8 cellular contexts compared by ENCODE assay signal in the genomic region with DNA sequence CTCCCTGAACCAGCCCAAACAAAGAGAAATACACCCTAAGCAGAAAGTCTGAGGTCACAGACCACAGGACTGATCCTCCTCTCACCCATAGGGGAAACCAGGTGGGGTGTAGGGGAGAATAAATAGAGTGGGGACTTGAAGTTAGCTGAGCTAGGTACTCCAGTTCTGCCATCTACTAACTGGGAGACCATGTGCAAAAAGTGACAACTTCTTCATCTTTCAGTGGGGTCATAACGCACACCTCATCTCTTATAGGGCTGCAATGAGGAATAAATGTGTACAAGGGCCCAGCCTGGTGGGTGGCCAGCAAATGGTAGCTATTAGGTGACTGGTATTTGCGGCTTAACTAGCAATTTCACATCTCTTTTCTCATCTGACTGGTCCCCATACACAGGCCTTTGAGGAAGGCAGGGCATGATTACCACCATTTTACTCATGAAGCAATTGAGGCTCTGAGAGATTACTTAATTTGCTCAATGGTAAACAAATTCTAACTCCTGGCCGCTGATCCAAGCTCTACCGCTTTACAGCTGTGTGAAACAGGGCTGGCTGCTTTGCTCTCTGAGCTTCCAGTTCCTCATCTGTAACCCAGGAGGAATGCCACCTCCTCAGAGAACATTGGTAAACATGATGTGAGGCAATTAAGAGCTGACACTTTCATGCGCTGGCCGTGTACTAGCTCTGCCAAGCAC.
A peak's percentile ranks its signal among the peaks of the same experiment; 100 is the strongest.
DNase-seq lines count a peak whose midpoint lies in the region; ATAC-seq and TF ChIP-seq lines count a peak whose summit lies in the region.

No MANE protein-coding gene starts in this region.

- peak overlapping the region; percentile 9 to 39 for H3K4me3 ChIP-seq in neutrophil (ENCODE audit: low read depth in 1 of 2, low read length in 1 of 2)

- H3K27ac Mint-ChIP-seq in dendritic cell treated with granulocyte-macrophage colony-stimulating factor and Interleukin-4, amounts not matched to agents 40 ng/mL and 50 ng/mL, for 4 days, result peak overlapping the region; percentile 60

- peak overlapping the region; percentile 89 for H3K27ac ChIP-seq in neutrophil

- DNase-seq in NCI-H1436 (lab: John Stamatoyannopoulos, UW) (peak; percentile 65), NCI-H1436 treated with DMSO at 0.1 percent for 48 hours (lab: John Stamatoyannopoulos, UW) (no peak), MV-4-11 (lab: John Stamatoyannopoulos, UW) (peak; percentile 94), HuH-7.5 (ENCODE audit: low spot score) (no peak)
- DNase-seq in activated CD8-positive, alpha-beta memory T cell treated with anti-CD3 and anti-CD28 coated beads, Interleukin-2, amount 50 U/mL, for 4 hours, result no peak

- H3K9me3 Mint-ChIP-seq in dendritic cell treated with granulocyte-macrophage colony-stimulating factor and Interleukin-4, amounts not matched to agents 40 ng/mL and 50 ng/mL, for 4 days, result no peaks in the 10 kb centered on the region

- H3K4me1 ChIP-seq in neutrophil (ENCODE audit: control insufficient read depth in 1 of 2, insufficient read depth in 1 of 2, low read depth in 1 of 2, low read length in 1 of 2), result peaks cover 85 to 95% of the 10 kb centered on the region in 2 experiments

- intact Hi-C loops in dendritic cell treated with granulocyte-macrophage colony-stimulating factor and Interleukin-4, amounts not matched to agents 40 ng/mL and 50 ng/mL, for 4 days (cut with micrococcal nuclease), result no loop called here

- H3K27me3 ChIP-seq in neutrophil, result no peaks in the 10 kb centered on the region

- no peaks in the 10 kb centered on the region for H3K9me3 ChIP-seq in neutrophil

- H3K27me3 Mint-ChIP-seq in dendritic cell treated with granulocyte-macrophage colony-stimulating factor and Interleukin-4, amounts not matched to agents 40 ng/mL and 50 ng/mL, for 4 days, result no peaks in the 10 kb centered on the region

- H3K4me3 Mint-ChIP-seq in dendritic cell treated with granulocyte-macrophage colony-stimulating factor and Interleukin-4, amounts not matched to agents 40 ng/mL and 50 ng/mL, for 4 days, result no peak overlapping the region

- peaks cover 100% of the 10 kb centered on the region for H3K4me1 Mint-ChIP-seq in dendritic cell treated with granulocyte-macrophage colony-stimulating factor and Interleukin-4, amounts not matched to agents 40 ng/mL and 50 ng/mL, for 4 days (ENCODE audit: low read depth)

- TF ChIP-seq CTCF in neutrophil (IDR thresholded peaks at IDR 0.05), result no peak

- H3K36me3 Mint-ChIP-seq in dendritic cell treated with granulocyte-macrophage colony-stimulating factor and Interleukin-4, amounts not matched to agents 40 ng/mL and 50 ng/mL, for 4 days (ENCODE audit: low read depth), result peaks cover 40% of the 10 kb centered on the region

- no peak for ATAC-seq in HG02623 (IDR thresholded peaks at IDR 0.05; ENCODE audit: unreplicated experiment)

- no peaks in the 10 kb centered on the region for H3K36me3 ChIP-seq in neutrophil

Comparison
In these comparisons a context has a peak if more than half of its experiments do, and no peak if none do; other contexts are left out.
1. DNase-seq: peak in NCI-H1436 (single experiment) and MV-4-11 (single experiment); none in NCI-H1436 treated with DMSO at 0.1 percent for 48 hours (single experiment), HuH-7.5 (single experiment) and activated CD8-positive, alpha-beta memory T cell treated with anti-CD3 and anti-CD28 coated beads, Interleukin-2, amount 50 U/mL, for 4 hours (single experiment).